8 cellular contexts compared by ENCODE assay signal in genomic region chr11:83006877-83007330, GRCh38.
DNase-seq lines count a peak whose midpoint lies in the region; ATAC-seq, FAIRE-seq and TF ChIP-seq lines count a peak whose summit lies in the region.

No MANE protein-coding gene starts in this region.

- H3K4me1 ChIP-seq in effector memory CD4-positive, alpha-beta T cell (ENCODE audit: control insufficient read depth, insufficient read depth, low read length, poor library complexity, severe bottlenecking): no peaks in the 10 kb centered on the region

- H3K27me3 ChIP-seq in WERI-Rb-1 (ENCODE audit: insufficient read depth, low read depth, severe bottlenecking): no peaks in the 10 kb centered on the region
- H3K27me3 ChIP-seq in effector memory CD4-positive, alpha-beta T cell (replicated peaks; ENCODE audit: control insufficient read depth, insufficient read depth, low read length, poor library complexity, severe bottlenecking): no peaks in the 10 kb centered on the region

- H3K27ac ChIP-seq in 22Rv1 (peak overlapping the region; percentile 82), WERI-Rb-1 (peak overlapping the region; percentile 85)
- H3K27ac ChIP-seq in effector memory CD4-positive, alpha-beta T cell (ENCODE audit: insufficient read depth, low read length, poor library complexity, severe bottlenecking): no peak overlapping the region

- no peak for TF ChIP-seq CTCF in 22Rv1 (IDR thresholded peaks at IDR 0.05)
- TF ChIP-seq CTCF in WERI-Rb-1 (IDR thresholded peaks at IDR 0.05; ENCODE audit: low read depth, low read length): no peak

- H3K36me3 ChIP-seq in WERI-Rb-1: no peaks in the 10 kb centered on the region
- no peaks in the 10 kb centered on the region for H3K36me3 ChIP-seq in effector memory CD4-positive, alpha-beta T cell (ENCODE audit: control insufficient read depth, insufficient read depth, low read length)

- FAIRE-seq in RCC 7860 (lab: Jason Lieb, UNC): no peak

- no peaks in the 10 kb centered on the region for H3K9me3 ChIP-seq in WERI-Rb-1 (ENCODE audit: severe bottlenecking)
- no peaks in the 10 kb centered on the region for H3K9me3 ChIP-seq in effector memory CD4-positive, alpha-beta T cell (ENCODE audit: control insufficient read depth, low read length)

- DNase-seq in WERI-Rb-1: no peak
- DNase-seq in putamen (ENCODE audit: low spot score): peak; percentile 45
- no peak for DNase-seq in effector memory CD4-positive, alpha-beta T cell
- DNase-seq in HK-2 (ENCODE audit: unreplicated experiment): no peak
- no peak for DNase-seq in RCC 7860 (ENCODE audit: low spot score)

- ATAC-seq in GM18858 (IDR thresholded peaks at IDR 0.05; ENCODE audit: unreplicated experiment): peak; percentile 70
- peak; percentile 67 for ATAC-seq in HG03045 (IDR thresholded peaks at IDR 0.05; ENCODE audit: unreplicated experiment)

- no peak overlapping the region for H3K4me3 ChIP-seq in WERI-Rb-1 (ENCODE audit: low read depth, low read length)
- no peak overlapping the region for H3K4me3 ChIP-seq in effector memory CD4-positive, alpha-beta T cell (ENCODE audit: insufficient read depth, low read depth, low read length, poor library complexity, severe bottlenecking)
